9 cellular contexts compared by ENCODE assay signal in the genomic region with DNA sequence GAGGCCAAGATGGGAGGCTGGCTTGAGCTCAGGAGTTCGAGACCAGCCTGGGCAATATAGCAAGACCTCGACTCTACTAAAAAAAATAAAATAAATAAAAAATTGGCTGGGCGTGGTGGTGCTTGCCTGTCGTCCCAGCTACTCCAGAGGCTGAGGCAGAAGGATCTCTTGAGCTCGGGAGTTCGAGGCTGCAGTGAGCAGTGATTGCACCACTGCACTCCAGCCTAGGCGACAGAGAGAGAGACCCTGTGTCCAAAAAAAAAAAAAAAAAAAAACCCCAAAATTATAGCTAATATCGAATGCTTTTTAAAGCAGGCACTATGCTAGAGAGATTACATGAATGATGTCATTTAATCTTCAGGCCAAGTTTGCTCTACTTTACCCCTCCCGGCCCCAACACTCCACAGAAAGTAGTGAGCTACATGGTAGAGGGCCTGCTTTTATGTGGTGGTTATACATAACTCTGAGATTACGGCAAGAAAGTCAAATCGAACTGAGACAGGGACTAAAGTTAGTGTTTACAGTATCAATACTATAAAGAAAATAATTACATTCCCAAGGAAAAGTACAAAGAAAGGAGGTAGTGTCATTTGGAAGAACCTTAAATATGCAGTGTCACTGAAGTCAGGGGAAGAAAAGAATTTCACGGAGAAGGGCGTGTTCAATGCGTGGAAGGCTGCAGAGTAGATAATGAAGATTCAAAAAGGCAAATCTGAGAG. TPM values are rescaled to one million over a fixed set of nuclear protein-coding genes. Genes with fewer than 3 reads are reported as not detected.
DNase-seq lines count a peak whose midpoint lies in the region; ATAC-seq and TF ChIP-seq lines count a peak whose summit lies in the region.
"Had no signal": no experiment of that assay in that cellular context is flagged by ENCODE, and none has a peak within 500 bp of the region (broad histone marks: within the 10 kb centered on the region; RNA-seq: fewer than 3 reads in every experiment).

No MANE protein-coding gene starts in this region.

- peak overlapping the region; percentile 87 for H3K27ac ChIP-seq in C4-2B

- no peaks in the 10 kb centered on the region for H3K9me3 Mint-ChIP-seq in nephron progenitor cell

- peak overlapping the region; percentile 87 for H3K27ac Mint-ChIP-seq in nephron progenitor cell

- no peaks in the 10 kb centered on the region for H3F3A ChIP-seq in Loucy (ENCODE audit: low read depth)

- peak overlapping the region; percentile 88 for H3K4me3 ChIP-seq in Loucy (ENCODE audit: low read length, poor library complexity, severe bottlenecking)

- peaks cover 39% of the 10 kb centered on the region for H3K4me1 Mint-ChIP-seq in nephron progenitor cell

- peaks cover 25% of the 10 kb centered on the region for H4K20me1 ChIP-seq in Loucy (ENCODE audit: insufficient read depth, low read length, poor library complexity, severe bottlenecking)

- H3K79me2 ChIP-seq in Loucy (ENCODE audit: insufficient read depth, low read length) = peaks cover 58% of the 10 kb centered on the region

- peak overlapping the region; percentile 84 for H3K9ac ChIP-seq in Loucy (ENCODE audit: low read depth, low read length, poor library complexity, severe bottlenecking)

- peaks cover 41% of the 10 kb centered on the region for H3K4me1 ChIP-seq in Loucy (ENCODE audit: insufficient read depth, low read length, poor library complexity, severe bottlenecking)

- H2AFZ ChIP-seq in Loucy (ENCODE audit: low read length) = 0 out of 2 replicates have a peak overlapping the region, but pooled peaks have one; percentile 80

- peak overlapping the region; percentile 76 for H3K4me2 ChIP-seq in Loucy (ENCODE audit: low read depth, low read length, poor library complexity, severe bottlenecking)

- peak; percentile 4 for DNase-seq in dermis blood vessel endothelial cell
- DNase-seq in nephron progenitor cell = no peak
- DNase-seq in SW 1271 (lab: John Stamatoyannopoulos, UW) = no peak
- DNase-seq in HuH-7 (ENCODE audit: low spot score) = no peak
- DNase-seq in SKM-1 treated with dmso at 0.1 percent for 144 hours (lab: John Stamatoyannopoulos, UW; ENCODE audit: unreplicated experiment) = no peak
- DNase-seq: islet precursor cell had no signal

- H3K4me3 Mint-ChIP-seq in nephron progenitor cell = peak overlapping the region; percentile 95

- H3K27me3 Mint-ChIP-seq in nephron progenitor cell (ENCODE audit: low read depth, poor library complexity) = no peaks in the 10 kb centered on the region

- H3K9me3 ChIP-seq in Loucy (ENCODE audit: insufficient read depth, low read depth, low read length) = no peaks in the 10 kb centered on the region

- no peaks in the 10 kb centered on the region for H3K27me3 ChIP-seq in Loucy (ENCODE audit: insufficient read depth, low read length, poor library complexity, severe bottlenecking)

- H3K36me3 ChIP-seq in Loucy (ENCODE audit: insufficient read depth, low read length) = no peaks in the 10 kb centered on the region

- peaks cover 29% of the 10 kb centered on the region for H3K36me3 Mint-ChIP-seq in nephron progenitor cell (ENCODE audit: low read depth)

- no peaks in the 10 kb centered on the region for H3K9me2 ChIP-seq in Loucy (replicated peaks; ENCODE audit: low read depth, low read length)

- no peak for ATAC-seq in GM19324 (IDR thresholded peaks at IDR 0.05; ENCODE audit: low FRiP score, unreplicated experiment)

- TF ChIP-seq CTCF in C4-2B (conservative IDR thresholded peaks at IDR 0.05) (no peak), Loucy (conservative IDR thresholded peaks at IDR 0.05; ENCODE audit: low read length) (no peak), nephron progenitor cell (IDR thresholded peaks at IDR 0.05) (no peak)

RNA-seq across cellular contexts. Expression of a gene that starts 1.1 kb away (rescaled TPM):
- total RNA-seq in dermis blood vessel endothelial cell = 49.1 and 51.6 TPM in 2 replicates
